8 cellular contexts compared by ENCODE assay signal in the genomic region with DNA sequence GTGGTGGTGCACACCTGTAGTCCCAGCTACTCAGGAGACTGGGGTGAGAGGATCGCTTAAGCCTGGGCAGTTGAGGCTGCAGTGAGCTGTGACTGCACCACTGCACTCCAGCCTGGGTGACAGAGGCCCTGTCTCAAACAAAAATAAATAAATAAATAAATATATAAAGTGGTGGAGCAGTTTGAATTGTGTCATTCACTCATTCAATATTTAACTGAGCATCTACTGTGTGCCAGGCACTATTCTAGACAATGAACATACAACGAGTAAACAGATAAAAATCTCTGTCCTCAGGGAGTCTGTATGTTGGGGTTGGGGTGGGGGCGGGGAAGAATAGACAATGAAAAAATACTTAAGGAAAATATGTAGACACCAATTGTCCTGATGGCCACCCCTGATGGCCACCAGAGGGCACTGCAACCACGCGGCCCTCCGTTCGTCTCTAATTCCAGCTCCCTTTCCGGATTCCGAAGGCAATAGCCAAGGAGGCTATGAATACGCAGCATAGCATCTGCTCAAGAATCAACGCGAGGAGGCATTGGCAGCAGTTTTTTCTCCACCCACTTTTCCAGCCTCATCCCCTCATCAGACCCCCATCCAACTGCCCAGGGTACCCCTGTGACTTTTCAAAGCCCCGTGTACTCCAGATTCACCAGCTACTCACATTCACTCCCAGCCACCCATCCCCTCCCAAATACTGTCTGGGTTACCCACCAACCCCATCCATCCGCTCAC. TPM values are rescaled to one million over a fixed set of nuclear protein-coding genes. Genes with fewer than 3 reads are reported as not detected.
A peak's percentile ranks its signal among the peaks of the same experiment; 100 is the strongest.
DNase-seq lines count a peak whose midpoint lies in the region; ATAC-seq and TF ChIP-seq lines count a peak whose summit lies in the region.

No MANE protein-coding gene starts in this region.

- peak; percentile 72 for DNase-seq in AG04450 (ENCODE audit: low read depth, low spot score)
- DNase-seq in H4 (ENCODE audit: low spot score): peak; percentile 82
- DNase-seq in NCI-H460 (ENCODE audit: extremely low read depth, low read depth): peak; percentile 81
- peak; percentile 83 for DNase-seq in activated CD4-positive, alpha-beta T cell treated with anti-CD3 and anti-CD28 coated beads for 48 hours
- DNase-seq in chondrocyte (ENCODE audit: low spot score): peak; percentile 47
- DNase-seq in left lung: peak; percentile 74 to 93
- DNase-seq in stimulated activated CD4-positive, alpha-beta T cell treated with anti-CD3 and anti-CD28 coated beads, Interleukin-4, amount 100 ng/mL, for 4 hours: peak; percentile 67 to 71

- H3K9me3 Mint-ChIP-seq in chondrocyte (ENCODE audit: low read depth): no peaks in the 10 kb centered on the region

- POLR2A ChIA-PET in AG04450 (lab: Yijun Ruan, JAX): interaction anchor here (0.7 kb wide), 1 partner anchor 365 kb away, joined by 3 read pairs; a partner anchor contains a TSS

- CTCF ChIA-PET in AG04450 (lab: Charles Lee): interaction anchor here (0.6 to 2.8 kb wide), 26 partner anchors 10 to 709 kb away, joined by 3 to 22 read pairs (median 5); a partner anchor contains a TSS

- no peaks in the 10 kb centered on the region for H3K36me3 ChIP-seq in left lung

- ATAC-seq in left lung (peak; percentile 99), GM21825 (IDR thresholded peaks at IDR 0.05; ENCODE audit: unreplicated experiment) (no peak)

- intact Hi-C loops in left lung (cut with DNase I): loop anchor here in 1 of 2 donors (10.0 kb wide), 1 partner anchor 304 kb away; no protein-coding TSS in a partner anchor

- H3K4me3 ChIP-seq in AG04450 (ENCODE audit: low read depth, low read length) (no peak overlapping the region), left lung (no peak overlapping the region)

- peaks cover 4% of the 10 kb centered on the region for H3K4me1 Mint-ChIP-seq in chondrocyte (ENCODE audit: low read depth)

- H3K4me3 Mint-ChIP-seq in chondrocyte (ENCODE audit: unreplicated experiment): no peak overlapping the region

- no peaks in the 10 kb centered on the region for H3K27me3 Mint-ChIP-seq in chondrocyte (ENCODE audit: low read depth)

- peaks cover 1% of the 10 kb centered on the region for H3K36me3 Mint-ChIP-seq in chondrocyte (ENCODE audit: low read depth)

- H3K27me3 ChIP-seq in AG04450 (ENCODE audit: control insufficient read depth, insufficient read depth, low read length) (peaks cover 7% of the 10 kb centered on the region), left lung (peaks cover 0 to 10% of the 10 kb centered on the region in 2 donors)

- no peak overlapping the region for H3K27ac Mint-ChIP-seq in chondrocyte (ENCODE audit: unreplicated experiment)

- H3K4me1 ChIP-seq in left lung: peaks cover 0 to 4% of the 10 kb centered on the region in 2 donors

- peaks cover 13% of the 10 kb centered on the region for H3K9me3 ChIP-seq in AG04450 (ENCODE audit: control insufficient read depth, insufficient read depth, low read length)
- H3K9me3 ChIP-seq in left lung: no peaks in the 10 kb centered on the region

- TF ChIP-seq CTCF in AG04450 (IDR thresholded peaks at IDR 0.05; ENCODE audit: low read depth, low read length): peak; percentile 90
- peak; percentile 89 for TF ChIP-seq CTCF in chondrocyte (IDR thresholded peaks at IDR 0.05)
- TF ChIP-seq CTCF in left lung (IDR thresholded peaks at IDR 0.05): peak; percentile 84 to 85

- H3K27ac ChIP-seq in AG04450 (ENCODE audit: low read depth, low read length): no peak overlapping the region
- H3K27ac ChIP-seq in left lung: no peak overlapping the region

RNA-seq across cellular contexts. Expression of a gene that starts 21.4 kb away (rescaled TPM):
- 16.0 and 16.6 TPM in 2 replicates for polyA plus RNA-seq in AG04450 (2011; rRNA removed)
- polyA minus RNA-seq in AG04450 (2011; rRNA and poly(A)+ RNA removed): 12.5 and 21.5 TPM in 2 replicates
- 0.27 and 0.93 TPM in 2 replicates for total RNA-seq in H4 (2014; rRNA removed; shearing (Covaris generic))
- total RNA-seq in NCI-H460 (2014; rRNA removed; shearing (Covaris generic)): 0.42 and 1.7 TPM in 2 replicates
- 1.9 and 2.7 TPM in 2 replicates for polyA plus RNA-seq in NCI-H460 (2014; cell fraction: nucleus; rRNA removed)
- total RNA-seq in chondrocyte (19.5 to 21.8 TPM (median 20.7 TPM) in 3 replicates), left lung (10 to 100 TPM; 21.9 to 27.1 TPM)

RNA-seq across cellular contexts. Expression of a gene that starts 37.4 kb away (rescaled TPM):
- polyA plus RNA-seq in AG04450 (2011; rRNA removed): 0.04 and 0.05 TPM in 2 replicates
- not detected in 2 replicates for polyA minus RNA-seq in AG04450 (2011; rRNA and poly(A)+ RNA removed)
- total RNA-seq in H4 (2014; rRNA removed; shearing (Covaris generic)): 0.70 and 2.8 TPM in 2 replicates
- not detected in 2 replicates for total RNA-seq in NCI-H460 (2014; rRNA removed; shearing (Covaris generic))
- not detected in 2 replicates for polyA plus RNA-seq in NCI-H460 (2014; cell fraction: nucleus; rRNA removed)
- total RNA-seq in chondrocyte (not detected in 3 replicates), left lung (10 to 100 TPM; 27.7 to 29.1 TPM)

RNA-seq across cellular contexts. Expression of a gene that starts 45.4 kb away (rescaled TPM):
- polyA plus RNA-seq in AG04450 (2011; rRNA removed): not detected in 2 replicates
- not detected in 2 replicates for polyA minus RNA-seq in AG04450 (2011; rRNA and poly(A)+ RNA removed)
- total RNA-seq in H4 (2014; rRNA removed; shearing (Covaris generic)): 3.5 and 4.6 TPM in 2 replicates
- total RNA-seq in NCI-H460 (2014; rRNA removed; shearing (Covaris generic)): not detected in 2 replicates
- not detected in 2 replicates for polyA plus RNA-seq in NCI-H460 (2014; cell fraction: nucleus; rRNA removed)
- total RNA-seq in chondrocyte: not detected in 3 replicates
- 10 to 100 TPM in 1 of 2 donors, 1 to 10 TPM in 1; 3.3 to 13.6 TPM for total RNA-seq in left lung
